In genomic region chr7:16657656-16658279, GRCh38 we compare ENCODE assay signal across 1 cellular context.
TF ChIP-seq lines count a peak whose summit lies in the region.

No MANE protein-coding gene starts in this region.

TF ChIP-seq in HEK293, 187 proteins besides CTCF, POLR2A, EP300 and RAD21 (continued from another document):
- TF ChIP-seq ZXDB (tag by site-specific recombination; IDR thresholded peaks at IDR 0.05) (0 out of 2 replicates have a peak, but pooled peaks have one; percentile 25), ZNF302 (tag by site-specific recombination; IDR thresholded peaks at IDR 0.05; ENCODE audit: low read depth) (no peak), ZSCAN18 (tag by site-specific recombination; IDR thresholded peaks at IDR 0.05) (no peak), ZNF335 (tag by site-specific recombination; conservative IDR thresholded peaks at IDR 0.05) (peak; percentile 34), KLF16 (tag by site-specific recombination; IDR thresholded peaks at IDR 0.05) (no peak), ZNF645 (tag by site-specific recombination; IDR thresholded peaks at IDR 0.05) (no peak)
TF ChIP-seq in HEK293: peak in this region for 7.
